Comparison of ENCODE assay signal across 13 cellular contexts in genomic region chr4:87046111-87046510, GRCh38.
DNase-seq lines count a peak whose midpoint lies in the region; ATAC-seq, FAIRE-seq and TF ChIP-seq lines count a peak whose summit lies in the region.
"Had no signal": no experiment of that assay in that cellular context is flagged by ENCODE, and none has a peak within 500 bp of the region (broad histone marks: within the 10 kb centered on the region; RNA-seq: fewer than 3 reads in every experiment).

No MANE protein-coding gene starts in this region.

- no peak overlapping the region for H3K9ac ChIP-seq in IMR-90 (ENCODE audit: low read depth, low read length)
- peak overlapping the region; percentile 52 to 74 (median 62) for H3K9ac ChIP-seq in skeletal muscle tissue (ENCODE audit: low read depth in 1 of 3, low read length in 3 of 3)

- H3K9me1 ChIP-seq in IMR-90 (ENCODE audit: insufficient read depth, low read length), result peaks cover 2% of the 10 kb centered on the region; the same call in 1 of the 2 replicates

- no peak overlapping the region for H3K27ac ChIP-seq in IMR-90 (ENCODE audit: insufficient read depth, low read length)
- peak overlapping the region; percentile 13 for H3K27ac ChIP-seq in brain microvascular endothelial cell
- H3K27ac ChIP-seq in skeletal muscle tissue (ENCODE audit: low read depth, low read length), result peak overlapping the region; percentile 84

- in situ Hi-C loops in IMR-90 (cut with MboI; ENCODE audit: low sequenced_read_pairs) (no loop called here), brain microvascular endothelial cell (cut with HindIII; ENCODE audit: low pct_ligation_motif_present, low sequenced_read_pairs) (no loop called here)

- H2BK120ac ChIP-seq in IMR-90 (ENCODE audit: low read depth, low read length), result no peak overlapping the region

- H2AFZ ChIP-seq in IMR-90 (replicated peaks; ENCODE audit: low read length, poor library complexity), result no peak overlapping the region

- TF ChIP-seq RAD21 in IMR-90 (IDR thresholded peaks at IDR 0.05; ENCODE audit: low read length), result no peak

- no TSS peak for BruUV-seq in IMR-90 (replicated peaks; lab: Mats Ljungman, UMichigan)

- no peak overlapping the region for H4K8ac ChIP-seq in IMR-90 (ENCODE audit: low read depth in 2 of 2, low read length in 2 of 2)

- CTCF ChIA-PET in IMR-90 (lab: Yijun Ruan, JAX), result no interaction called here

- no CpG with 5 or more reads among the region's 4 CpGs for WGBS in IMR-90 (ENCODE audit: extremely low coverage in 2 of 2, insufficient read length in 1 of 2), 2 experiments

- H4K91ac ChIP-seq in IMR-90 (ENCODE audit: insufficient read depth, low read depth, low read length), result no peak overlapping the region

- H3K4me1 ChIP-seq in IMR-90 (ENCODE audit: control insufficient read depth, insufficient read depth, low read length) (peaks cover 5% of the 10 kb centered on the region), skeletal muscle tissue (ENCODE audit: control insufficient read depth in 3 of 3, insufficient read depth in 3 of 3, low read length in 3 of 3) (peaks cover 47 to 62% (median 62%) of the 10 kb centered on the region in 3 donors)

- H3K27me3 ChIP-seq in IMR-90 (ENCODE audit: control insufficient read depth, insufficient read depth, low read length) (no peaks in the 10 kb centered on the region), brain microvascular endothelial cell (replicated peaks) (no peaks in the 10 kb centered on the region), skeletal muscle tissue (ENCODE audit: control insufficient read depth in 3 of 3, insufficient read depth in 3 of 3, low read length in 3 of 3) (no peaks in the 10 kb centered on the region)

- no peak overlapping the region for H3K18ac ChIP-seq in IMR-90 (ENCODE audit: low read depth, low read length)

- H4K20me1 ChIP-seq in IMR-90 (ENCODE audit: insufficient read depth, low read length), result peaks cover 18% of the 10 kb centered on the region; the same call in 1 of the 2 replicates

- H2BK15ac ChIP-seq in IMR-90 (ENCODE audit: low read depth, low read length), result no peak overlapping the region

- peaks cover 42 to 64% of the 10 kb centered on the region in 2 experiments for H3K79me1 ChIP-seq in IMR-90 (ENCODE audit: low read depth in 1 of 2, low read length in 2 of 2)

- no peak overlapping the region for H3K4ac ChIP-seq in IMR-90 (ENCODE audit: low read depth, low read length)

- no peak overlapping the region; the same call in 1 of the 2 replicates for H3K14ac ChIP-seq in IMR-90 (replicated peaks; ENCODE audit: low read depth, low read length)

- H3K36me3 ChIP-seq in IMR-90 (ENCODE audit: control insufficient read depth, insufficient read depth, low read length) (peaks cover 10% of the 10 kb centered on the region), brain microvascular endothelial cell (replicated peaks) (peaks cover 6% of the 10 kb centered on the region), skeletal muscle tissue (ENCODE audit: control insufficient read depth in 3 of 3, insufficient read depth in 3 of 3, low read length in 3 of 3) (peaks cover 8 to 14% (median 13%) of the 10 kb centered on the region in 3 donors)

- dilution Hi-C loops in IMR-90 (cut with HindIII; ENCODE audit: low sequenced_read_pairs, unreplicated experiment), result no loop called here

- FAIRE-seq in islet of Langerhans (lab: Jason Lieb, UNC), result peak; percentile 85

- H2AK9ac ChIP-seq in IMR-90 (replicated peaks; ENCODE audit: low read depth, low read length, poor library complexity), result no peak overlapping the region

- no peak overlapping the region for H4K5ac ChIP-seq in IMR-90 (ENCODE audit: low read depth, low read length)

- no peak overlapping the region; the same call in 1 of the 2 replicates for H2BK20ac ChIP-seq in IMR-90 (ENCODE audit: low read depth, low read length)

- TF ChIP-seq CTCF in IMR-90 (conservative IDR thresholded peaks at IDR 0.05; ENCODE audit: low read depth, low read length), result no peak
- TF ChIP-seq CTCF in brain microvascular endothelial cell (IDR thresholded peaks at IDR 0.05; ENCODE audit: low read depth, low read length, missing control alignments), result no peak

- H3K56ac ChIP-seq in IMR-90 (ENCODE audit: extremely low read depth, insufficient read depth, low read length), result no peak overlapping the region

- H2BK5ac ChIP-seq in IMR-90 (ENCODE audit: low read depth, low read length, poor library complexity, severe bottlenecking), result no peak overlapping the region

- POLR2A ChIA-PET in IMR-90 (lab: Charles Lee; ENCODE audit: unreplicated experiment), result no interaction called here

- no peaks in the 10 kb centered on the region for H3K9me3 ChIP-seq in IMR-90 (ENCODE audit: control insufficient read depth, insufficient read depth, low read length)
- no peaks in the 10 kb centered on the region for H3K9me3 ChIP-seq in skeletal muscle tissue (ENCODE audit: control insufficient read depth in 3 of 3, low read length in 3 of 3)

- no peak overlapping the region for H2AK5ac ChIP-seq in IMR-90 (ENCODE audit: low read depth, low read length)

- intact Hi-C loops in IMR-90 (cut with micrococcal nuclease), result no loop called here

- DNase-seq in IMR-90, result peak; percentile 12
- DNase-seq in brain microvascular endothelial cell, result no peak
- no peak for DNase-seq in NCI-H446 (lab: John Stamatoyannopoulos, UW)
- DNase-seq in Kasumi-1 (lab: John Stamatoyannopoulos, UW), result no peak
- DNase-seq in stimulated activated CD8-positive, alpha-beta memory T cell treated with anti-CD3 and anti-CD28 coated beads, Interleukin-4, amount 100 ng/mL, for 48 hours, result no peak
- DNase-seq: CD8-positive, alpha-beta T cell; GOT3; kidney glomerular epithelial cell; NCI-H2029 had no signal

- H3K23ac ChIP-seq in IMR-90 (ENCODE audit: low read depth, low read length), result peak overlapping the region; percentile 59; the same call in 1 of the 2 replicates

- H3K4me3 ChIP-seq in IMR-90 (ENCODE audit: insufficient read depth, low read depth, low read length) (no peak overlapping the region), brain microvascular endothelial cell (ENCODE audit: low read depth, low read length) (no peak overlapping the region), skeletal muscle tissue (ENCODE audit: low read length in 3 of 3) (peak overlapping the region in 2 of 3 donors; percentile 15 to 65)

- H3K4me2 ChIP-seq in IMR-90 (ENCODE audit: low read depth, low read length), result no peak overlapping the region

- ATAC-seq in IMR-90 (ENCODE audit: low read depth) (no peak), GM19328 (IDR thresholded peaks at IDR 0.05; ENCODE audit: unreplicated experiment) (no peak)
- ATAC-seq: CD8-positive, alpha-beta T cell; esophagus mucosa had no signal

- TF ChIP-seq POLR2A in IMR-90 (IDR thresholded peaks at IDR 0.05; ENCODE audit: low read depth, low read length), result no peak

TF ChIP-seq in IMR-90, 13 proteins besides CTCF, POLR2A, EP300 and RAD21:
- no peak for TF ChIP-seq USF2 (IDR thresholded peaks at IDR 0.05; ENCODE audit: low read depth, low read length)
- TF ChIP-seq NFE2L2 (IDR thresholded peaks at IDR 0.05; ENCODE audit: low read depth, low read length), result no peak
- no peak for TF ChIP-seq CEBPB (IDR thresholded peaks at IDR 0.05; ENCODE audit: low read depth, low read length)
- no peak for TF ChIP-seq RCOR1 (IDR thresholded peaks at IDR 0.05; ENCODE audit: insufficient replicate concordance, low read length)
- no peak for TF ChIP-seq ELK1 (IDR thresholded peaks at IDR 0.05; ENCODE audit: borderline replicate concordance, low read depth, low read length)
- no peak for TF ChIP-seq MXI1 (IDR thresholded peaks at IDR 0.05; ENCODE audit: borderline replicate concordance, low read depth, low read length)
- TF ChIP-seq RFX5 (IDR thresholded peaks at IDR 0.05; ENCODE audit: low read depth, low read length), result no peak

Comparison
In these comparisons a context has a peak if more than half of its experiments do, and no peak if none do; other contexts are left out.
1. H3K4me3 ChIP-seq: peak in skeletal muscle tissue (2 of 3); none in IMR-90 (single experiment) and brain microvascular endothelial cell (single experiment).